ENCODE assay signal across 9 cellular contexts in genomic region chr20:33299111-33299603, GRCh38. TPM values are rescaled to one million over a fixed set of nuclear protein-coding genes. Genes with fewer than 3 reads are reported as not detected.
A peak's percentile ranks its signal among the peaks of the same experiment; 100 is the strongest.
DNase-seq lines count a peak whose midpoint lies in the region; ATAC-seq, FAIRE-seq and TF ChIP-seq lines count a peak whose summit lies in the region.
"Had no signal": no experiment of that assay in that cellular context is flagged by ENCODE, and none has a peak within 500 bp of the region (broad histone marks: within the 10 kb centered on the region; RNA-seq: fewer than 3 reads in every experiment).

No MANE protein-coding gene starts in this region.

- CTCF ChIA-PET in Calu3 (lab: Charles Lee): interaction anchor here (1.5 to 4.0 kb wide), 2 partner anchors 36 to 203 kb away, joined by 6 to 18 read pairs; no protein-coding TSS in a partner anchor

- no peaks in the 10 kb centered on the region for H3K9me3 Mint-ChIP-seq in Calu3 (ENCODE audit: low read depth, unreplicated experiment)
- no peaks in the 10 kb centered on the region for H3K9me3 Mint-ChIP-seq in activated T-helper 2 cell treated with anti-CD3 and anti-CD28 coated beads, Interferon-gamma antibody, Interleukin-2, Interleukin-4, amounts not matched to agents 10 μg/mL and 5 μg/mL and 100 μg/mL, durations not matched to agents 14 hours and 24 hours and 36 hours

- H3K36me3 ChIP-seq in gastroesophageal sphincter (no peaks in the 10 kb centered on the region), pancreas (no peaks in the 10 kb centered on the region), tibial nerve (no peaks in the 10 kb centered on the region)

- TF ChIP-seq EP300 in gastroesophageal sphincter (IDR thresholded peaks at IDR 0.05) (no peak), tibial nerve (IDR thresholded peaks at IDR 0.05) (no peak)

- peaks cover 63% of the 10 kb centered on the region for H3K27me3 Mint-ChIP-seq in Calu3 (ENCODE audit: unreplicated experiment)
- H3K27me3 Mint-ChIP-seq in activated T-helper 2 cell treated with anti-CD3 and anti-CD28 coated beads, Interferon-gamma antibody, Interleukin-2, Interleukin-4, amounts not matched to agents 10 μg/mL and 5 μg/mL and 100 μg/mL, durations not matched to agents 14 hours and 24 hours and 36 hours (ENCODE audit: low read depth): peaks cover 10% of the 10 kb centered on the region

- H3K4me1 Mint-ChIP-seq in Calu3 (ENCODE audit: low read depth, unreplicated experiment): peaks cover 5% of the 10 kb centered on the region
- no peaks in the 10 kb centered on the region for H3K4me1 Mint-ChIP-seq in activated T-helper 2 cell treated with anti-CD3 and anti-CD28 coated beads, Interferon-gamma antibody, Interleukin-2, Interleukin-4, amounts not matched to agents 10 μg/mL and 5 μg/mL and 100 μg/mL, durations not matched to agents 14 hours and 24 hours and 36 hours (ENCODE audit: low read depth)

- peaks cover 0 to 7% (median 0%) of the 10 kb centered on the region in 3 donors for H3K4me1 ChIP-seq in gastroesophageal sphincter
- no peaks in the 10 kb centered on the region for H3K4me1 ChIP-seq in pancreas
- peaks cover 0 to 17% (median 9%) of the 10 kb centered on the region in 4 donors for H3K4me1 ChIP-seq in tibial nerve

- no peak overlapping the region for H3K27ac Mint-ChIP-seq in Calu3 (ENCODE audit: unreplicated experiment)
- no peak overlapping the region for H3K27ac Mint-ChIP-seq in activated T-helper 2 cell treated with anti-CD3 and anti-CD28 coated beads, Interferon-gamma antibody, Interleukin-2, Interleukin-4, amounts not matched to agents 10 μg/mL and 5 μg/mL and 100 μg/mL, durations not matched to agents 14 hours and 24 hours and 36 hours

- no TSS peak for BruUV-seq in Calu3 (replicated peaks; lab: Mats Ljungman, UMichigan)

- H3K36me3 Mint-ChIP-seq in Calu3 (ENCODE audit: insufficient read depth, unreplicated experiment): no peaks in the 10 kb centered on the region
- no peaks in the 10 kb centered on the region for H3K36me3 Mint-ChIP-seq in activated T-helper 2 cell treated with anti-CD3 and anti-CD28 coated beads, Interferon-gamma antibody, Interleukin-2, Interleukin-4, amounts not matched to agents 10 μg/mL and 5 μg/mL and 100 μg/mL, durations not matched to agents 14 hours and 24 hours and 36 hours (ENCODE audit: low read depth)

- H3K27me3 ChIP-seq in gastroesophageal sphincter (peaks cover 41% of the 10 kb centered on the region), pancreas (no peaks in the 10 kb centered on the region), tibial nerve (no peaks in the 10 kb centered on the region)

- WGBS in gastroesophageal sphincter (ENCODE audit: low coverage in 1 of 2), 2 donors: 0% methylated on average over 2 to 9 of the region's 24 CpGs
- 13 to 17% methylated on average over 24 of the region's 24 CpGs for WGBS in pancreas, 2 donors
- WGBS in tibial nerve, 2 donors: 15 to 30% methylated on average over 13 to 24 of the region's 24 CpGs

- DNase-seq in Calu3: peak; percentile 93
- peak; percentile 97 for DNase-seq in HuH-7 (ENCODE audit: low spot score)
- DNase-seq in RPMI8226: peak; percentile 74
- peak; percentile 58 for DNase-seq in activated T-helper 2 cell treated with anti-CD3 and anti-CD28 coated beads, Interferon-gamma antibody, Interleukin-2, Interleukin-4, amounts not matched to agents 10 μg/mL and 5 μg/mL and 100 μg/mL, durations not matched to agents 14 hours and 24 hours and 36 hours (ENCODE audit: low spot score)
- DNase-seq in pancreas: peak; percentile 32 to 91 (median 72)
- peak; percentile 22 to 50 for DNase-seq in tibial nerve (ENCODE audit: low spot score in 2 of 2)

- ATAC-seq in gastroesophageal sphincter: peak; percentile 53
- ATAC-seq in pancreas: peak; percentile 46 to 92 (median 92)
- no peak for ATAC-seq in GM21360 (IDR thresholded peaks at IDR 0.05; ENCODE audit: unreplicated experiment)

- H3K9me3 ChIP-seq in gastroesophageal sphincter (no peaks in the 10 kb centered on the region), pancreas (no peaks in the 10 kb centered on the region), tibial nerve (no peaks in the 10 kb centered on the region)

- TF ChIP-seq POLR2A in gastroesophageal sphincter (IDR thresholded peaks at IDR 0.05) (no peak), tibial nerve (IDR thresholded peaks at IDR 0.05) (no peak)

- peak overlapping the region; percentile 10 for H3K4me3 Mint-ChIP-seq in Calu3 (ENCODE audit: low read depth, unreplicated experiment)
- H3K4me3 Mint-ChIP-seq in activated T-helper 2 cell treated with anti-CD3 and anti-CD28 coated beads, Interferon-gamma antibody, Interleukin-2, Interleukin-4, amounts not matched to agents 10 μg/mL and 5 μg/mL and 100 μg/mL, durations not matched to agents 14 hours and 24 hours and 36 hours (ENCODE audit: low read depth): no peak overlapping the region

- TF ChIP-seq CTCF in Calu3 (IDR thresholded peaks at IDR 0.05; ENCODE audit: unreplicated experiment) (peak; percentile 99), gastroesophageal sphincter (IDR thresholded peaks at IDR 0.05) (peak in 3 of 4 experiments; percentile 75 to 93 (median 84)), pancreas (IDR thresholded peaks at IDR 0.05) (peak; percentile 77 to 91 (median 90)), tibial nerve (IDR thresholded peaks at IDR 0.05) (peak; percentile 83 to 97 (median 86))

- no peak overlapping the region for H3K4me3 ChIP-seq in gastroesophageal sphincter
- no peak overlapping the region for H3K4me3 ChIP-seq in pancreas
- H3K4me3 ChIP-seq in tibial nerve: peak overlapping the region in 2 of 4 donors; percentile 3 to 6

- no peak overlapping the region for H3K27ac ChIP-seq in gastroesophageal sphincter
- no peak overlapping the region for H3K27ac ChIP-seq in pancreas
- H3K27ac ChIP-seq in tibial nerve: no peak overlapping the region

- intact Hi-C loops in Calu3 (cut with micrococcal nuclease; ENCODE audit: unreplicated experiment): loop anchor here (1.0 to 10.0 kb wide), 4 partner anchors 37 to 394 kb away; no protein-coding TSS in a partner anchor
- intact Hi-C loops in activated T-helper 2 cell treated with anti-CD3 and anti-CD28 coated beads, Interferon-gamma antibody, Interleukin-2, Interleukin-4, amounts not matched to agents 10 μg/mL and 5 μg/mL and 100 μg/mL, durations not matched to agents 14 hours and 24 hours and 36 hours (cut with micrococcal nuclease): loop anchor here (5.0 kb wide), 2 partner anchors 397 to 507 kb away; no protein-coding TSS in a partner anchor
- intact Hi-C loops in pancreas (cut with DNase I): loop anchor here in 1 of 3 donors (10.0 kb wide), 1 partner anchor 204 kb away; no protein-coding TSS in a partner anchor

- FAIRE-seq in pancreas (lab: Jason Lieb, UNC): no peak

RNA-seq across cellular contexts. Expression of gene BPIFB1, which starts 16.1 kb away (rescaled TPM):
- total RNA-seq in Calu3 (2022): 8.5 and 9.2 TPM in 2 replicates
- not detected in 2 replicates for total RNA-seq in activated T-helper 2 cell treated with anti-CD3 and anti-CD28 coated beads, Interferon-gamma antibody, Interleukin-2, Interleukin-4, amounts not matched to agents 10 μg/mL and 5 μg/mL and 100 μg/mL, durations not matched to agents 14 hours and 24 hours and 36 hours
- total RNA-seq in gastroesophageal sphincter: 100 to 1,000 TPM in 1 of 4 donors, under 1 TPM in 1, not detected in 2; 0.58 to 128 TPM
- under 1 TPM in 1 of 6 donors, not detected in 5; 0.32 TPM for total RNA-seq in pancreas
- under 1 TPM in 1 of 2 donors, not detected in 1; 0.12 TPM for polyA plus RNA-seq in pancreas
- total RNA-seq in tibial nerve: not detected
- total RNA-seq: T-helper 2 cell treated with Interferon-gamma antibody and Interleukin-4, amounts not matched to agents 100 ng/mL and 5 ng/mL, for 36 hours had no signal

Comparison
In these comparisons a context has a peak if more than half of its experiments do, and no peak if none do; other contexts are left out.
1. DNase-seq: peak in every context shown above with its lines; median percentile 97 in HuH-7; 93 in Calu3; 74 in RPMI8226; 72 in pancreas; 58 in activated T-helper 2 cell treated with anti-CD3 and anti-CD28 coated beads, Interferon-gamma antibody, Interleukin-2, Interleukin-4, amounts not matched to agents 10 μg/mL and 5 μg/mL and 100 μg/mL, durations not matched to agents 14 hours and 24 hours and 36 hours; 36 in tibial nerve.